ENCODE assay signal across 9 cellular contexts in the genomic region with DNA sequence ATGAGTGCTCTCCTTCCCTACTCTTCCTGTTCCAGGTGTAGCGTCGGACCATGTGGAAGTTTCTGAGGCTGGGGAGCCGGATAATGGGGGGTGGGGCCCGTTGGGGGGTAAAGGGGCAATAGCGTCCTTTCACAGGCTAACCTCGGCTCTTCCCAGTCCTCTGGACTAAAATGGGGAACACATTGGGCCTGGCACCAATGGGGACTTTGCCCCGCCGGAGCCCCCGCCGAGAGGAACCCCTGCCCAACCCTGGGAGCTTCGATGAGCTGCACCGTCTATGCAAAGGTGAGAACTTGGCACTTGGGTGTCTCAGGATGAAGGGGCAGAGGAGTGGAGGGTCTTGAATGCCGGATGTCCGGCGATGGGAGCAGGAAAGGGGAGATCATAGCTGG. TPM values are rescaled to one million over a fixed set of nuclear protein-coding genes. Genes with fewer than 3 reads are reported as not detected.
DNase-seq lines count a peak whose midpoint lies in the region; ATAC-seq and TF ChIP-seq lines count a peak whose summit lies in the region.
"Had no signal": no experiment of that assay in that cellular context is flagged by ENCODE, and none has a peak within 500 bp of the region (broad histone marks: within the 10 kb centered on the region; RNA-seq: fewer than 3 reads in every experiment).

No MANE protein-coding gene starts in this region.

- POLR2A ChIA-PET in CD8-positive, alpha-beta memory T cell (lab: Charles Lee): interaction anchor here (0.6 to 2.2 kb wide), 12 partner anchors 21 to 523 kb away, joined by 3 to 51 read pairs (median 7); a partner anchor contains a TSS

- no peaks in the 10 kb centered on the region for H3F3A ChIP-seq in neural cell (ENCODE audit: insufficient read depth, low read length, poor library complexity, severe bottlenecking)

- peaks cover 15% of the 10 kb centered on the region for H3K36me3 ChIP-seq in CD8-positive, alpha-beta memory T cell (ENCODE audit: insufficient read depth, low read length)
- H3K36me3 ChIP-seq in neural cell (ENCODE audit: insufficient read depth, low read length): no peaks in the 10 kb centered on the region

- H3K4me3 ChIP-seq in CD8-positive, alpha-beta memory T cell (ENCODE audit: low read length): peak overlapping the region; percentile 88
- peak overlapping the region; percentile 93 for H3K4me3 ChIP-seq in NB4 (ENCODE audit: low read depth, low read length)
- H3K4me3 ChIP-seq in neural cell (ENCODE audit: low read length): peak overlapping the region; percentile 73

- no peaks in the 10 kb centered on the region for H3K9me3 Mint-ChIP-seq in CD8-positive, alpha-beta memory T cell

- H3K27ac ChIP-seq in CD8-positive, alpha-beta memory T cell (ENCODE audit: low read depth, low read length): peak overlapping the region; percentile 44
- peak overlapping the region; percentile 51 for H3K27ac ChIP-seq in neural cell (ENCODE audit: low read length)

- no peak for TF ChIP-seq RAD21 in neural cell (conservative IDR thresholded peaks at IDR 0.05)

- H3K27me3 ChIP-seq in CD8-positive, alpha-beta memory T cell (ENCODE audit: insufficient read depth, low read length, poor library complexity, severe bottlenecking): no peaks in the 10 kb centered on the region
- no peaks in the 10 kb centered on the region for H3K27me3 ChIP-seq in neural cell (ENCODE audit: insufficient read depth, low read depth, low read length)

- no peaks in the 10 kb centered on the region for H3K9me2 ChIP-seq in neural cell (ENCODE audit: insufficient read depth, low read length)

- peaks cover 31 to 32% (median 31%) of the 10 kb centered on the region in 3 donors for H3K4me1 Mint-ChIP-seq in CD8-positive, alpha-beta memory T cell

- no peak for DNase-seq in CD8-positive, alpha-beta memory T cell
- DNase-seq in NB4 (ENCODE audit: low read depth): peak; percentile 27
- DNase-seq in ecto neural progenitor cell (ENCODE audit: low spot score): peak; percentile 56
- no peak for DNase-seq in Ammon's horn (ENCODE audit: low spot score)
- no peak for DNase-seq in NOMO-1 (lab: John Stamatoyannopoulos, UW; ENCODE audit: unreplicated experiment in 2 of 2)

- H3K79me2 ChIP-seq in neural cell (replicated peaks; ENCODE audit: insufficient read depth, low read length): peaks cover 2% of the 10 kb centered on the region

- H4K20me1 ChIP-seq in neural cell (ENCODE audit: insufficient read depth): no peaks in the 10 kb centered on the region

- peaks cover 26% of the 10 kb centered on the region for H3K4me1 ChIP-seq in CD8-positive, alpha-beta memory T cell (ENCODE audit: insufficient read depth, low read length)

- H3K27ac Mint-ChIP-seq in CD8-positive, alpha-beta memory T cell: peak overlapping the region; percentile 60 to 99 (median 95)

- peak overlapping the region; percentile 79 for H3K9ac ChIP-seq in neural cell (ENCODE audit: low read length)

- TF ChIP-seq POLR2A in NB4 (IDR thresholded peaks at IDR 0.05; ENCODE audit: extremely low read depth, insufficient read length): no peak

- CTCF ChIA-PET in CD8-positive, alpha-beta memory T cell (lab: Charles Lee): interaction anchor here (0.7 to 10.3 kb wide), 37 partner anchors 10 to 285 kb away, joined by 3 to 197 read pairs (median 6); a partner anchor contains a TSS

- H2AFZ ChIP-seq in neural cell (ENCODE audit: low read depth, low read length): peak overlapping the region; percentile 80

- no peak for TF ChIP-seq CTCF in NB4 (IDR thresholded peaks at IDR 0.05; ENCODE audit: low read depth, low read length)
- no peak for TF ChIP-seq CTCF in neural cell (IDR thresholded peaks at IDR 0.05; ENCODE audit: poor library complexity, severe bottlenecking)

- H3K4me2 ChIP-seq in neural cell (ENCODE audit: low read length): peak overlapping the region; percentile 59

- ATAC-seq in HG02870 (IDR thresholded peaks at IDR 0.05; ENCODE audit: unreplicated experiment) (no peak), GM18861 (IDR thresholded peaks at IDR 0.05; ENCODE audit: unreplicated experiment) (no peak)

- no peaks in the 10 kb centered on the region for H3K9me3 ChIP-seq in CD8-positive, alpha-beta memory T cell (ENCODE audit: low read length)
- no peaks in the 10 kb centered on the region for H3K9me3 ChIP-seq in neural cell (ENCODE audit: low read length)

- peaks cover 0 to 36% (median 3%) of the 10 kb centered on the region in 3 donors for H3K36me3 Mint-ChIP-seq in CD8-positive, alpha-beta memory T cell

- peaks cover 0 to 2% of the 10 kb centered on the region in 2 donors for H3K27me3 Mint-ChIP-seq in CD8-positive, alpha-beta memory T cell

- no peak for TF ChIP-seq EP300 in neural cell (conservative IDR thresholded peaks at IDR 0.05; ENCODE audit: poor library complexity, severe bottlenecking)

- peak overlapping the region; percentile 83 to 99 (median 98) for H3K4me3 Mint-ChIP-seq in CD8-positive, alpha-beta memory T cell

TF ChIP-seq in neural cell, 6 proteins besides CTCF, POLR2A, EP300 and RAD21:
- no peak for TF ChIP-seq EZH2 (IDR thresholded peaks at IDR 0.05; ENCODE audit: borderline replicate concordance, insufficient read depth, low read length, poor library complexity, severe bottlenecking)
- TF ChIP-seq SMC3 (conservative IDR thresholded peaks at IDR 0.05; ENCODE audit: poor library complexity): no peak
- TF ChIP-seq TAF1 (IDR thresholded peaks at IDR 0.05; ENCODE audit: low read depth): no peak
- TF ChIP-seq, protein P1, sequence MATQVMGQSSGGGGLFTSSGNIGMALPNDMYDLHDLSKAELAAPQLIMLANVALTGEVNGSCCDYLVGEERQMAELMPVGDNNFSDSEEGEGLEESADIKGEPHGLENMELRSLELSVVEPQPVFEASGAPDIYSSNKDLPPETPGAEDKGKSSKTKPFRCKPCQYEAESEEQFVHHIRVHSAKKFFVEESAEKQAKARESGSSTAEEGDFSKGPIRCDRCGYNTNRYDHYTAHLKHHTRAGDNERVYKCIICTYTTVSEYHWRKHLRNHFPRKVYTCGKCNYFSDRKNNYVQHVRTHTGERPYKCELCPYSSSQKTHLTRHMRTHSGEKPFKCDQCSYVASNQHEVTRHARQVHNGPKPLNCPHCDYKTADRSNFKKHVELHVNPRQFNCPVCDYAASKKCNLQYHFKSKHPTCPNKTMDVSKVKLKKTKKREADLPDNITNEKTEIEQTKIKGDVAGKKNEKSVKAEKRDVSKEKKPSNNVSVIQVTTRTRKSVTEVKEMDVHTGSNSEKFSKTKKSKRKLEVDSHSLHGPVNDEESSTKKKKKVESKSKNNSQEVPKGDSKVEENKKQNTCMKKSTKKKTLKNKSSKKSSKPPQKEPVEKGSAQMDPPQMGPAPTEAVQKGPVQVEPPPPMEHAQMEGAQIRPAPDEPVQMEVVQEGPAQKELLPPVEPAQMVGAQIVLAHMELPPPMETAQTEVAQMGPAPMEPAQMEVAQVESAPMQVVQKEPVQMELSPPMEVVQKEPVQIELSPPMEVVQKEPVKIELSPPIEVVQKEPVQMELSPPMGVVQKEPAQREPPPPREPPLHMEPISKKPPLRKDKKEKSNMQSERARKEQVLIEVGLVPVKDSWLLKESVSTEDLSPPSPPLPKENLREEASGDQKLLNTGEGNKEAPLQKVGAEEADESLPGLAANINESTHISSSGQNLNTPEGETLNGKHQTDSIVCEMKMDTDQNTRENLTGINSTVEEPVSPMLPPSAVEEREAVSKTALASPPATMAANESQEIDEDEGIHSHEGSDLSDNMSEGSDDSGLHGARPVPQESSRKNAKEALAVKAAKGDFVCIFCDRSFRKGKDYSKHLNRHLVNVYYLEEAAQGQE (IDR thresholded peaks at IDR 0.05; ENCODE audit: borderline replicate concordance): peak; percentile 10

RNA-seq across cellular contexts. Expression of a gene that starts 0.5 kb away (rescaled TPM):
- total RNA-seq in CD8-positive, alpha-beta memory T cell: 10 to 100 TPM; 24.7 to 26.1 TPM
- 6.9 TPM for polyA plus RNA-seq in CD8-positive, alpha-beta memory T cell
- polyA plus RNA-seq in neural cell: 32.5 and 40.1 TPM in 2 replicates
- 37.0 TPM in 2 replicates for polyA minus RNA-seq in neural cell

RNA-seq across cellular contexts. Expression of a gene that starts 2.9 kb away (rescaled TPM):
- total RNA-seq in CD8-positive, alpha-beta memory T cell: not detected
- polyA plus RNA-seq in CD8-positive, alpha-beta memory T cell: not detected
- polyA plus RNA-seq in neural cell: not detected in 2 replicates
- not detected in 2 replicates for polyA minus RNA-seq in neural cell
- total RNA-seq: M059J had no signal

RNA-seq across cellular contexts. Expression of a gene that starts 11.2 kb away (rescaled TPM):
- total RNA-seq in CD8-positive, alpha-beta memory T cell: 1 to 10 TPM; 4.1 to 5.1 TPM
- polyA plus RNA-seq in CD8-positive, alpha-beta memory T cell: 19.0 TPM
- 3.5 TPM in 1 of 2 replicates, not detected in the other for polyA plus RNA-seq in neural cell
- not detected in 2 replicates for polyA minus RNA-seq in neural cell
- total RNA-seq: M059J had no signal

RNA-seq across cellular contexts. Expression of a gene that starts 11.7 kb away (rescaled TPM):
- total RNA-seq in CD8-positive, alpha-beta memory T cell: not detected
- not detected for polyA plus RNA-seq in CD8-positive, alpha-beta memory T cell
- not detected in 2 replicates for polyA plus RNA-seq in neural cell
- polyA minus RNA-seq in neural cell: not detected in 2 replicates
- total RNA-seq: M059J had no signal

RNA-seq across cellular contexts. Expression of a gene that starts 24.1 kb away (rescaled TPM):
- total RNA-seq in CD8-positive, alpha-beta memory T cell: 10 to 100 TPM; 93.5 to 97.1 TPM
- 82.1 TPM for polyA plus RNA-seq in CD8-positive, alpha-beta memory T cell
- 166 and 197 TPM in 2 replicates for polyA plus RNA-seq in neural cell
- 122 and 123 TPM in 2 replicates for polyA minus RNA-seq in neural cell

Comparison
In these comparisons a context has a peak if more than half of its experiments do, and no peak if none do; other contexts are left out.
1. DNase-seq: peak in NB4 (single experiment) and ecto neural progenitor cell (single experiment); none in CD8-positive, alpha-beta memory T cell (0 of 5), Ammon's horn (single experiment) and NOMO-1 (0 of 2).
2. Peak in every context shown above with its lines, with median percentiles within 50 percentile points of each other: H3K4me3 ChIP-seq.